In the genomic region with DNA sequence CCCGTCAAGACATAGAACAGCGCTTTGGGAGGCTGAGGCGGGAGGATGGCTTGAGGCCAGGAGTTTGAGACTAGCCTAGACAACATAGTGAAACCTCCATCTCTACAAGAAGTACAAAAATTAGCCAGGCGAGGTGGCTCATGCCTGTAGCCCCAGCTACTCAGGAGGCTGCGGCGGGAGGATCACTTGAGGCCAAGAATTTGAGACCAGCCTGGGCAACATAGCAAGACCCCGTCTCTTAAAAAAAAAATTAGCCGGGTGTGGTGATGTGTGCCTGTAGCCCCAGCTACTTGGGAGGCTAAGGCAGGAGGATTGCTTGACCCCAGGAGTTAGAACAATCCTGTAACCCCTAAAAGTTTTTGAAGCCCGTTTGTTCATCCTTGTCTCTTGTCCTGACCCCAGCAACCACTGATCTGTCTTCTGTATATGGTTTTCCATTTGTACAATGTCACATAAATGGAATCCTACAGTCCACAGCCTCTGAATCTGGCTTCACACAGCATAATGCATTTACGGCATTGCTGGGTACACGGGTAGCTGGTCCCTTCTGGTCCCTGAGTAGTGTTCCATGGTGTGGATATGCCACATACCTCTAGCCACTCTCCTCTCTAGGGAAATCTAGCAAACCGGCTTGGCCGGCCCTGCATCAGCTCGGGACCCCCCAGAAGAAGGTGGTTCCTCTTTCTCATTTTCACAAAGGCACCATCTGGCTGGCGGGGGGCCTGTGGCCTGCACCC, we compare ENCODE assay signal across 1 cellular context.
TF ChIP-seq lines count a peak whose summit lies in the region.

No MANE protein-coding gene starts in this region.

TF ChIP-seq in K562, 482 proteins besides CTCF, POLR2A, EP300 and RAD21:
- peak; percentile 21; the same call in 1 of the 2 replicates for TF ChIP-seq ZNF121 (CRISPR knock-in tag; conservative IDR thresholded peaks at IDR 0.05)
- 0 out of 2 replicates have a peak, but pooled peaks have one; percentile 7 for TF ChIP-seq NFIC (IDR thresholded peaks at IDR 0.05)
- no peak for TF ChIP-seq HDAC3 (IDR thresholded peaks at IDR 0.05; ENCODE audit: borderline replicate concordance, partially characterized antibody)
